Comparison of ENCODE assay signal across 12 cellular contexts in the genomic region with DNA sequence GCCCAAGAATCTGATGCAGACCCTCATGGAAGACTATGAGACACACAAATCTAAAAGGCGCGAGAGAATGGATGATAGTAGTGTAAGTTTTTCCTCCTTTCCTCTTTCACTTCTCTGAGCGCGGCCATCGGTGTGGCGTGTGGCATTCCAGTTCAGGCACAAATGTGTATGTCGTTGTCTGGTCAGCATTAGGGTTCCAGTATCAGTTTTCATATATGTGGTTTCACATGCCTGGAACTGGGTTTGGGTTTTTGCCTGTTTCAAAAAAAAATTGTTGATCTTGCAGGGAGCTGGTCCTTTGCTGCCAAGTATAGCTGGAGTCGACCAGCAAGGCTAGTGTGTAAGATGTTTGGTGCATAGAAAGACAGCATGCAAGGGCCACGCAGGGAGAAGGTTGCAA. TPM values are rescaled to one million over a fixed set of nuclear protein-coding genes. Genes with fewer than 3 reads are reported as not detected.
A peak's percentile ranks its signal among the peaks of the same experiment; 100 is the strongest.
DNase-seq lines count a peak whose midpoint lies in the region; ATAC-seq and TF ChIP-seq lines count a peak whose summit lies in the region.
"Had no signal": no experiment of that assay in that cellular context is flagged by ENCODE, and none has a peak within 500 bp of the region (broad histone marks: within the 10 kb centered on the region; RNA-seq: fewer than 3 reads in every experiment).

No MANE protein-coding gene starts in this region.

- intact Hi-C loops in lower leg skin (cut with DNase I; ENCODE audit: low total_unique reads) = no loop called here

- TF ChIP-seq CTCF in Loucy (conservative IDR thresholded peaks at IDR 0.05; ENCODE audit: low read length) (no peak), lower leg skin (IDR thresholded peaks at IDR 0.05) (no peak)

- no peak overlapping the region for H2AFZ ChIP-seq in Loucy (ENCODE audit: low read length)

- ATAC-seq in GM18502 (IDR thresholded peaks at IDR 0.05; ENCODE audit: poor library complexity, unreplicated experiment) (peak; percentile 9), GM21390 (IDR thresholded peaks at IDR 0.05; ENCODE audit: unreplicated experiment) (peak; percentile 5), naive B cell (ENCODE audit: low read depth in 2 of 2) (no peak), GM18519 (IDR thresholded peaks at IDR 0.05; ENCODE audit: low FRiP score, unreplicated experiment) (no peak)

- H3K4me3 ChIP-seq in Loucy (ENCODE audit: low read length, poor library complexity, severe bottlenecking) (peak overlapping the region; percentile 84), lower leg skin (ENCODE audit: low read depth, poor library complexity, severe bottlenecking) (no peak overlapping the region)

- H3K4me2 ChIP-seq in Loucy (ENCODE audit: low read depth, low read length, poor library complexity, severe bottlenecking) = peak overlapping the region; percentile 95

- H3K4me3 Mint-ChIP-seq in naive B cell = peak overlapping the region in 7 of 8 donors; percentile 4 to 83 (median 69)
- H3K4me3 Mint-ChIP-seq: activated T-cell treated with anti-CD3 and anti-CD28 coated beads, Interleukin-2, amount 50 U/mL, for 4 hours had no signal

- H3K36me3 Mint-ChIP-seq in naive B cell = peaks cover 10 to 20% of the 10 kb centered on the region in 2 donors

- peaks cover 22% of the 10 kb centered on the region for H3F3A ChIP-seq in Loucy (ENCODE audit: low read depth)

- H3K27me3 Mint-ChIP-seq in naive B cell = no peaks in the 10 kb centered on the region
- H3K27me3 Mint-ChIP-seq: progenitor cell of endocrine pancreas had no signal

- peaks cover 94% of the 10 kb centered on the region for H3K4me1 ChIP-seq in Loucy (ENCODE audit: insufficient read depth, low read length, poor library complexity, severe bottlenecking)

- DNase-seq in naive B cell (no peak), lower leg skin (ENCODE audit: low spot score in 2 of 2) (no peak), DMS79 treated with DMSO at 0.1 percent for 48 hours (lab: John Stamatoyannopoulos, UW) (no peak)
- DNase-seq: activated T-cell treated with anti-CD3 and anti-CD28 coated beads, Interleukin-2, amount 50 U/mL, for 4 hours; DMS53; NCI-H524; SW 1271 had no signal

- no peaks in the 10 kb centered on the region for H3K9me2 ChIP-seq in Loucy (replicated peaks; ENCODE audit: low read depth, low read length)

- WGBS in lower leg skin, 2 donors = 83 to 84% methylated on average over 9 of the region's 9 CpGs

- peak overlapping the region in 5 of 6 donors; percentile 27 to 91 (median 83) for H3K27ac Mint-ChIP-seq in naive B cell
- H3K27ac Mint-ChIP-seq: progenitor cell of endocrine pancreas had no signal

- no peak for TF ChIP-seq POLR2A in lower leg skin (IDR thresholded peaks at IDR 0.05)

- peak overlapping the region; percentile 98 for H3K9ac ChIP-seq in Loucy (ENCODE audit: low read depth, low read length, poor library complexity, severe bottlenecking)

- H3K27me3 ChIP-seq in Loucy (ENCODE audit: insufficient read depth, low read length, poor library complexity, severe bottlenecking) = no peaks in the 10 kb centered on the region

- peaks cover 94% of the 10 kb centered on the region for H3K79me2 ChIP-seq in Loucy (ENCODE audit: insufficient read depth, low read length)

- H3K9me3 ChIP-seq in Loucy (ENCODE audit: insufficient read depth, low read depth, low read length) = no peaks in the 10 kb centered on the region

- H3K4me1 Mint-ChIP-seq in naive B cell = peaks cover 77 to 100% (median 85%) of the 10 kb centered on the region in 3 donors

- peaks cover 0 to 2% (median 0%) of the 10 kb centered on the region in 7 donors for H3K9me3 Mint-ChIP-seq in naive B cell
- H3K9me3 Mint-ChIP-seq: activated T-cell treated with anti-CD3 and anti-CD28 coated beads, Interleukin-2, amount 50 U/mL, for 4 hours had no signal

- no peaks in the 10 kb centered on the region for H4K20me1 ChIP-seq in Loucy (ENCODE audit: insufficient read depth, low read length, poor library complexity, severe bottlenecking)

- H3K36me3 ChIP-seq in Loucy (ENCODE audit: insufficient read depth, low read length) = peaks cover 47% of the 10 kb centered on the region

RNA-seq across cellular contexts. Expression of gene C9orf152, which starts 51.5 kb away (rescaled TPM):
- polyA plus RNA-seq in naive B cell (ENCODE audit: low read depth in 6 of 6) = not detected
- 10 to 100 TPM in 2 of 4 donors, 1 to 10 TPM in 2; 4.1 to 15.7 (median 8.4) TPM for total RNA-seq in lower leg skin
- total RNA-seq: progenitor cell of endocrine pancreas had no signal

Comparison
In these comparisons a context has a peak if more than half of its experiments do, and no peak if none do; other contexts are left out.
1. ATAC-seq: peak in GM18502 (single experiment) and GM21390 (single experiment); none in naive B cell (0 of 2) and GM18519 (single experiment).